In the genomic region with DNA sequence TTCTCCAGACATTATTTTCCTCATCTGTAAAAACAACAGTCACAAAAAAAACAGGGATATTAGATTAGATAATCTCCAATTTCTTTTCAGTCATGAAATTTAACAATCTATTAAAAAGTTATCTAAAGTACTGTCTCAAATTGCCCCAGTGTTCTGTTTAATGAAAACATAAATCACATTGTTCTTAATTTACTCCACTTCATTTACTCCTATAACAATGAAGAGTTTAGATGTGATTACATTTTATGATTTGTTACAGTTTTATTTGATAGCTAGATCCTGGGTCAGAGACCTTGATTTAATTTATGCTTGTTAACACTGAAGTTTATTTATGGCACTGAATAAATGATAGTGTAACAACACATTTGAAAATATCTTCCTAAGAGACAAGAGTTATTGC, we compare ENCODE assay signal across 26 cellular contexts.
"Had no signal": no experiment of that assay in that cellular context is flagged by ENCODE, and none has a peak within 500 bp of the region (broad histone marks: within the 10 kb centered on the region; RNA-seq: fewer than 3 reads in every experiment).

No MANE protein-coding gene starts in this region.

- H3K27ac ChIP-seq: colonic mucosa, dorsolateral prefrontal cortex, epithelial cell of prostate, esophagus squamous epithelium, gastrocnemius medialis, heart right ventricle, left lung, lower lobe of right lung had no signal

- H3K36me3 ChIP-seq: colonic mucosa, esophagus squamous epithelium, gastrocnemius medialis, heart right ventricle, left lung, lower lobe of right lung had no signal

- FAIRE-seq: keratinocyte had no signal

- DNase-seq: colonic mucosa; cortex of kidney; dermis blood vessel endothelial cell; dorsolateral prefrontal cortex; effector CD4-positive, alpha-beta T cell; effector memory CD4-positive, alpha-beta T cell; erythroblast; esophagus squamous epithelium; foreskin fibroblast; foreskin melanocyte; gastrocnemius medialis; glutamatergic neuron; head of caudate nucleus; heart right ventricle; hippocampal formation; kidney glomerular epithelial cell; left colon; left lung; left ventricle myocardium superior; lower lobe of right lung; mesenchymal stem cell; mucosa of descending colon; naive B cell had no signal

- H3K9me3 ChIP-seq: colonic mucosa, esophagus squamous epithelium, gastrocnemius medialis, heart right ventricle, lower lobe of right lung, mucosa of descending colon had no signal

- H3K4me1 ChIP-seq: colonic mucosa, esophagus squamous epithelium, gastrocnemius medialis, heart right ventricle, left lung, lower lobe of right lung had no signal

- H3K4me3 ChIP-seq: colonic mucosa, dorsolateral prefrontal cortex, esophagus squamous epithelium, gastrocnemius medialis, heart right ventricle, left lung, lower lobe of right lung, mucosa of descending colon had no signal

- ATAC-seq: esophagus mucosa, gastrocnemius medialis, heart right ventricle, left colon, left lung, left ventricle myocardium superior, lower lobe of right lung, mucosa of descending colon had no signal
